8 cellular contexts compared by ENCODE assay signal in genomic region chr19:4811328-4812131, GRCh38. TPM values are rescaled to one million over a fixed set of nuclear protein-coding genes. Genes with fewer than 3 reads are reported as not detected.
A peak's percentile ranks its signal among the peaks of the same experiment; 100 is the strongest.
DNase-seq lines count a peak whose midpoint lies in the region; ATAC-seq and TF ChIP-seq lines count a peak whose summit lies in the region.

No MANE protein-coding gene starts in this region.

- peaks cover 5% of the 10 kb centered on the region; the same call in 1 of the 2 replicates for H3K9me2 ChIP-seq in GM23338 (ENCODE audit: insufficient read depth)

- H3K9me3 Mint-ChIP-seq in GM23338, result peaks cover 12% of the 10 kb centered on the region
- H3K9me3 Mint-ChIP-seq in natural killer cell, result no peaks in the 10 kb centered on the region

- H3K79me2 ChIP-seq in GM23338 (replicated peaks; ENCODE audit: insufficient read depth) (no peaks in the 10 kb centered on the region), OCI-LY3 (ENCODE audit: low read length) (peaks cover 4% of the 10 kb centered on the region; the same call in 1 of the 2 replicates)

- H2AFZ ChIP-seq in GM23338, result no peak overlapping the region
- no peak overlapping the region for H2AFZ ChIP-seq in OCI-LY3 (ENCODE audit: low read depth, low read length)

- TF ChIP-seq CTCF in GM23338 (conservative IDR thresholded peaks at IDR 0.05; ENCODE audit: low read depth in 2 of 2), result peak; percentile 72 to 93
- peak; percentile 91 for TF ChIP-seq CTCF in OCI-LY3 (IDR thresholded peaks at IDR 0.05; ENCODE audit: low read depth, low read length)
- TF ChIP-seq CTCF in natural killer cell (IDR thresholded peaks at IDR 0.05), result peak; percentile 85

- H3K4me1 ChIP-seq in GM23338 (ENCODE audit: insufficient read depth), result no peaks in the 10 kb centered on the region
- H3K4me1 ChIP-seq in OCI-LY3 (ENCODE audit: low read length), result peaks cover 24% of the 10 kb centered on the region
- H3K4me1 ChIP-seq in esophagus (ENCODE audit: control insufficient read depth in 2 of 2, insufficient read depth in 2 of 2, low read length in 1 of 2), result peaks cover 2 to 5% of the 10 kb centered on the region in 2 donors

- H3K4me3 ChIP-seq in GM23338 (no peak overlapping the region), OCI-LY3 (ENCODE audit: low read length) (no peak overlapping the region), esophagus (ENCODE audit: low read depth in 1 of 2, low read length in 2 of 2) (no peak overlapping the region)

- WGBS in esophagus, 2 donors, result 61 to 67% methylated on average over 12 of the region's 12 CpGs

- H3K4me1 Mint-ChIP-seq in GM23338 (no peaks in the 10 kb centered on the region; the same call in 2 of the 3 replicates), natural killer cell (peaks cover 5 to 26% of the 10 kb centered on the region in 2 donors)

- H3K27me3 Mint-ChIP-seq in GM23338 (ENCODE audit: insufficient read depth, low read depth, poor library complexity) (peaks cover 29% of the 10 kb centered on the region), natural killer cell (ENCODE audit: low read depth in 2 of 2) (no peaks in the 10 kb centered on the region)

- peaks cover 4% of the 10 kb centered on the region; the same call in 2 of the 3 replicates for H3K36me3 Mint-ChIP-seq in GM23338 (ENCODE audit: low read depth)
- H3K36me3 Mint-ChIP-seq in natural killer cell, result no peaks in the 10 kb centered on the region

- no peak overlapping the region for H3K4me3 Mint-ChIP-seq in GM23338
- no peak overlapping the region for H3K4me3 Mint-ChIP-seq in natural killer cell

- peaks cover 2% of the 10 kb centered on the region; the same call in 1 of the 2 replicates for H3F3A ChIP-seq in GM23338 (replicated peaks; ENCODE audit: low read depth)

- intact Hi-C loops in natural killer cell (cut with micrococcal nuclease), result loop anchor here (1.0 to 2.0 kb wide), 2 partner anchors 99 to 220 kb away; no protein-coding TSS in a partner anchor

- H3K27ac ChIP-seq in GM23338 (ENCODE audit: low read depth) (no peak overlapping the region), OCI-LY3 (ENCODE audit: low read length) (no peak overlapping the region), esophagus (ENCODE audit: low read depth in 2 of 2, low read length in 1 of 2) (peak overlapping the region; percentile 22 to 26)

- H3K36me3 ChIP-seq in GM23338 (ENCODE audit: insufficient read depth), result no peaks in the 10 kb centered on the region
- H3K36me3 ChIP-seq in OCI-LY3 (replicated peaks; ENCODE audit: low read depth, low read length), result peaks cover 16% of the 10 kb centered on the region
- peaks cover 1 to 5% of the 10 kb centered on the region in 2 donors for H3K36me3 ChIP-seq in esophagus (ENCODE audit: control insufficient read depth in 2 of 2, insufficient read depth in 2 of 2, low read length in 1 of 2)

- H3K9me3 ChIP-seq in OCI-LY3 (ENCODE audit: insufficient read depth, low read length) (no peaks in the 10 kb centered on the region), esophagus (ENCODE audit: control insufficient read depth in 2 of 2, insufficient read depth in 1 of 2, low read depth in 1 of 2, low read length in 1 of 2) (no peaks in the 10 kb centered on the region)

- H3K27ac Mint-ChIP-seq in GM23338, result no peak overlapping the region
- H3K27ac Mint-ChIP-seq in natural killer cell, result no peak overlapping the region

- H4K20me1 ChIP-seq in GM23338 (replicated peaks; ENCODE audit: insufficient read depth), result no peaks in the 10 kb centered on the region
- peaks cover 17% of the 10 kb centered on the region for H4K20me1 ChIP-seq in OCI-LY3 (ENCODE audit: insufficient read depth, low read length)

- H3K9ac ChIP-seq in OCI-LY3 (ENCODE audit: low read length), result no peak overlapping the region

- peak; percentile 76 for ATAC-seq in GM23338
- peak; percentile 77 to 87 (median 83) for ATAC-seq in natural killer cell
- ATAC-seq in GM18870 (IDR thresholded peaks at IDR 0.05; ENCODE audit: unreplicated experiment), result no peak

- peak; percentile 28 to 29 for DNase-seq in AML-193 (lab: John Stamatoyannopoulos, UW)
- peak; percentile 75 for DNase-seq in GM23338 (ENCODE audit: low spot score)
- DNase-seq in activated T-cell treated with anti-CD3 and anti-CD28 coated beads for 24 hours (ENCODE audit: low read depth), result peak; percentile 82
- DNase-seq in natural killer cell, result peak; percentile 88
- peak; percentile 83 for DNase-seq in stimulated activated naive CD4-positive, alpha-beta T cell treated with Interleukin-2 at 50 U/mL for 16 hours (lab: John Stamatoyannopoulos, UW)

- H3K27me3 ChIP-seq in GM23338 (ENCODE audit: insufficient read depth), result peaks cover under 1% of the 10 kb centered on the region; the same call in 1 of the 2 replicates
- no peaks in the 10 kb centered on the region for H3K27me3 ChIP-seq in OCI-LY3 (ENCODE audit: low read depth, low read length)
- H3K27me3 ChIP-seq in esophagus (ENCODE audit: control insufficient read depth in 1 of 2, insufficient read depth in 2 of 2, low read length in 2 of 2), result no peaks in the 10 kb centered on the region

- H3K4me2 ChIP-seq in GM23338 (no peak overlapping the region), OCI-LY3 (ENCODE audit: low read length) (no peak overlapping the region)

TF ChIP-seq in GM23338, 12 proteins besides CTCF, POLR2A, EP300 and RAD21 (continues in another document):
- TF ChIP-seq CREB1 (CRISPR knock-in tag; IDR thresholded peaks at IDR 0.05; ENCODE audit: low read depth), result no peak
- TF ChIP-seq POLR2AphosphoS5 (IDR thresholded peaks at IDR 0.05; ENCODE audit: low read depth), result no peak
- TF ChIP-seq NANOG (IDR thresholded peaks at IDR 0.05; ENCODE audit: borderline replicate concordance), result no peak
- no peak for TF ChIP-seq JUNB (IDR thresholded peaks at IDR 0.05; ENCODE audit: unreplicated experiment)
- no peak for TF ChIP-seq ZNF114 (CRISPR knock-in tag; IDR thresholded peaks at IDR 0.05)

RNA-seq across cellular contexts. Expression of gene TICAM1, which starts 20.0 kb away (rescaled TPM):
- 0.31 and 0.38 TPM in 2 replicates for total RNA-seq in GM23338 (2014; rRNA removed; shearing (Covaris generic))
- polyA plus RNA-seq in GM23338 (2016; fragmentation: Nextera tagmentation; extraction: Ambion mirVana) (0.32 and 0.38 TPM in 2 replicates), esophagus (10 to 100 TPM; 40.8 to 50.4 TPM)
- total RNA-seq in natural killer cell, result 10 to 100 TPM; 22.6 to 24.8 (median 22.7) TPM

RNA-seq across cellular contexts. Expression of gene FEM1A, which starts 20.0 kb away (rescaled TPM):
- 15.2 and 16.5 TPM in 2 replicates for total RNA-seq in GM23338 (2014; rRNA removed; shearing (Covaris generic))
- 0.87 and 0.97 TPM in 2 replicates for polyA plus RNA-seq in GM23338 (2016; fragmentation: Nextera tagmentation; extraction: Ambion mirVana)
- 1 to 10 TPM; 5.2 to 6.1 TPM for polyA plus RNA-seq in esophagus
- total RNA-seq in natural killer cell, result 10 to 100 TPM; 11.0 to 13.9 (median 13.7) TPM

RNA-seq across cellular contexts. Expression of gene PLIN3, which starts 55.9 kb away (rescaled TPM):
- total RNA-seq in GM23338 (2014; rRNA removed; shearing (Covaris generic)), result 45.9 and 59.9 TPM in 2 replicates
- polyA plus RNA-seq in GM23338 (2016; fragmentation: Nextera tagmentation; extraction: Ambion mirVana), result 38.0 and 39.0 TPM in 2 replicates
- polyA plus RNA-seq in esophagus, result 100 to 1,000 TPM in 1 of 2 donors, 10 to 100 TPM in 1; 96.5 to 142 TPM
- 10 to 100 TPM; 26.6 to 28.7 (median 28.3) TPM for total RNA-seq in natural killer cell

Comparison
In these comparisons a context has a peak if more than half of its experiments do, and no peak if none do; other contexts are left out.
1. DNase-seq: peak in every context shown above with its lines; median percentile 88 in natural killer cell; 83 in stimulated activated naive CD4-positive, alpha-beta T cell treated with Interleukin-2 at 50 U/mL for 16 hours; 82 in activated T-cell treated with anti-CD3 and anti-CD28 coated beads for 24 hours; 75 in GM23338; 28 in AML-193.
2. H3K27ac ChIP-seq: peak in esophagus (2 of 2); none in GM23338 (single experiment) and OCI-LY3 (single experiment).
3. RNA of gene TICAM1, which starts 20.0 kb away (total RNA-seq): 22.6 to 24.8 TPM in natural killer cell; 0.31 to 0.38 TPM in GM23338; every median in the first group is over 10 times any median in the second.
4. Peak in every context shown above with its lines, with median percentiles within 50 percentile points of each other: CTCF ChIP-seq.